1 cellular context compared by ENCODE assay signal in genomic region chr6:143457563-143458359, GRCh38.
TF ChIP-seq lines count a peak whose summit lies in the region.

No MANE protein-coding gene starts in this region.

TF ChIP-seq in IMR-90, 13 proteins besides CTCF, POLR2A, EP300 and RAD21 (continued from another document):
- TF ChIP-seq ELK1 (IDR thresholded peaks at IDR 0.05; ENCODE audit: borderline replicate concordance, low read depth, low read length) (no peak), MAZ (IDR thresholded peaks at IDR 0.05; ENCODE audit: borderline replicate concordance, low read depth, low read length) (no peak), USF2 (IDR thresholded peaks at IDR 0.05; ENCODE audit: low read depth, low read length) (no peak), RCOR1 (IDR thresholded peaks at IDR 0.05; ENCODE audit: insufficient replicate concordance, low read length) (no peak)
